Comparison of ENCODE assay signal across 10 cellular contexts in genomic region chr3:128922804-128923459, GRCh38. TPM values are rescaled to one million over a fixed set of nuclear protein-coding genes. Genes with fewer than 3 reads are reported as not detected.
A peak's percentile ranks its signal among the peaks of the same experiment; 100 is the strongest.
DNase-seq lines count a peak whose midpoint lies in the region; ATAC-seq, FAIRE-seq and TF ChIP-seq lines count a peak whose summit lies in the region.
"Had no signal": no experiment of that assay in that cellular context is flagged by ENCODE, and none has a peak within 500 bp of the region (broad histone marks: within the 10 kb centered on the region; RNA-seq: fewer than 3 reads in every experiment).

No MANE protein-coding gene starts in this region.

- H3K4me3 ChIP-seq in small intestine (ENCODE audit: low read depth in 1 of 2, low read length in 2 of 2) (no peak overlapping the region), upper lobe of right lung (no peak overlapping the region), left lung (no peak overlapping the region)

- no peak for TF ChIP-seq CTCF in upper lobe of right lung (IDR thresholded peaks at IDR 0.05)
- TF ChIP-seq CTCF in left lung (IDR thresholded peaks at IDR 0.05) = no peak

- H3K36me3 ChIP-seq in small intestine (ENCODE audit: control insufficient read depth in 2 of 2, insufficient read depth in 2 of 2, low read length in 2 of 2) (no peaks in the 10 kb centered on the region), upper lobe of right lung (no peaks in the 10 kb centered on the region), left lung (peaks cover 0 to 10% of the 10 kb centered on the region in 2 donors)

- peak; percentile 6 for DNase-seq in activated T-helper 9 cell treated with anti-CD3 and anti-CD28 coated beads, Interleukin-2, amount 50 U/mL, for 16 hours (ENCODE audit: low read depth)
- DNase-seq in small intestine = peak; percentile 17
- peak; percentile 9 for DNase-seq in upper lobe of right lung
- no peak for DNase-seq in COLO668 (lab: John Stamatoyannopoulos, UW; ENCODE audit: unreplicated experiment)
- no peak for DNase-seq in left lung
- DNase-seq: activated B cell treated with CpG ODN at 0.5 μM for 24 hours, midbrain, NCI-H526 had no signal

- WGBS in small intestine, 3 donors = 69 to 86% (median 73%) methylated on average over 10 of the region's 10 CpGs

- ATAC-seq in activated CD4-positive, CD25-positive, alpha-beta regulatory T cell treated with anti-CD3 and anti-CD28 coated beads, Interleukin-2, amount 50 U/mL, for 24 hours = peak; percentile 71 to 81
- ATAC-seq in upper lobe of right lung (no peak), HG02852 (IDR thresholded peaks at IDR 0.05; ENCODE audit: unreplicated experiment) (no peak), left lung (no peak)

- peaks cover 2% of the 10 kb centered on the region for H3K9me3 ChIP-seq in small intestine (ENCODE audit: control insufficient read depth, low read depth)
- H3K9me3 ChIP-seq in upper lobe of right lung = no peaks in the 10 kb centered on the region
- H3K9me3 ChIP-seq in left lung = peaks cover 0 to 13% of the 10 kb centered on the region in 2 donors

- FAIRE-seq in small intestine (lab: Jason Lieb, UNC) = no peak

- no peak overlapping the region for H3K27ac ChIP-seq in small intestine (ENCODE audit: low read depth in 1 of 2, low read length in 1 of 2)
- H3K27ac ChIP-seq in upper lobe of right lung = no peak overlapping the region
- H3K27ac ChIP-seq in left lung = no peak overlapping the region

- no peaks in the 10 kb centered on the region for H3K27me3 ChIP-seq in small intestine (ENCODE audit: control insufficient read depth in 2 of 2, insufficient read depth in 2 of 2, low read length in 2 of 2)
- no peaks in the 10 kb centered on the region for H3K27me3 ChIP-seq in upper lobe of right lung
- H3K27me3 ChIP-seq in left lung = no peaks in the 10 kb centered on the region

- no peaks in the 10 kb centered on the region for H3K4me1 ChIP-seq in small intestine (ENCODE audit: control insufficient read depth in 2 of 2, insufficient read depth in 1 of 2, low read depth in 1 of 2, low read length in 1 of 2)
- H3K4me1 ChIP-seq in upper lobe of right lung = no peaks in the 10 kb centered on the region
- no peaks in the 10 kb centered on the region for H3K4me1 ChIP-seq in left lung

- intact Hi-C loops in upper lobe of right lung (cut with DNase I) (no loop called here), left lung (cut with DNase I) (no loop called here)

RNA-seq across cellular contexts. Expression of gene ACAD9, which starts 43.5 kb away (rescaled TPM):
- polyA plus RNA-seq in small intestine = 10 to 100 TPM; 17.3 to 29.8 (median 20.1) TPM
- total RNA-seq in upper lobe of right lung (43.0 TPM), left lung (10 to 100 TPM; 38.6 to 43.2 TPM)

Comparison
In these comparisons a context has a peak if more than half of its experiments do, and no peak if none do; other contexts are left out.
1. ATAC-seq: peak in activated CD4-positive, CD25-positive, alpha-beta regulatory T cell treated with anti-CD3 and anti-CD28 coated beads, Interleukin-2, amount 50 U/mL, for 24 hours (2 of 2); none in upper lobe of right lung (single experiment), HG02852 (single experiment) and left lung (single experiment).
2. DNase-seq: peak in activated T-helper 9 cell treated with anti-CD3 and anti-CD28 coated beads, Interleukin-2, amount 50 U/mL, for 16 hours (single experiment), small intestine (single experiment) and upper lobe of right lung (single experiment); none in COLO668 (single experiment) and left lung (0 of 2).